In genomic region chr17:7972131-7972785, GRCh38 we compare ENCODE assay signal across 19 cellular contexts. TPM values are rescaled to one million over a fixed set of nuclear protein-coding genes. Genes with fewer than 3 reads are reported as not detected.
DNase-seq lines count a peak whose midpoint lies in the region; ATAC-seq and TF ChIP-seq lines count a peak whose summit lies in the region.
"Had no signal": no experiment of that assay in that cellular context is flagged by ENCODE, and none has a peak within 500 bp of the region (broad histone marks: within the 10 kb centered on the region; RNA-seq: fewer than 3 reads in every experiment).

No MANE protein-coding gene starts in this region.

- ATAC-seq in Right ventricle myocardium superior (ENCODE audit: poor library complexity) (peak; percentile 51), heart left ventricle (no peak), foreskin keratinocyte (no peak), GM18520 (IDR thresholded peaks at IDR 0.05; ENCODE audit: unreplicated experiment) (no peak)
- no peak for ATAC-seq in stimulated activated memory B cell treated with anti-CD40 and anti-IgM and Interleukin-4, amounts not matched to agents 10 μg/mL and 1 μg/mL and 100 μg/mL, for 72 hours

- H3K27ac Mint-ChIP-seq in stimulated activated memory B cell treated with anti-CD40 and anti-IgM and Interleukin-4, amounts not matched to agents 10 μg/mL and 1 μg/mL and 100 μg/mL, for 72 hours: no peak overlapping the region
- H3K27ac Mint-ChIP-seq: immature natural killer cell had no signal

- peaks cover 16% of the 10 kb centered on the region for H3K36me3 Mint-ChIP-seq in stimulated activated memory B cell treated with anti-CD40 and anti-IgM and Interleukin-4, amounts not matched to agents 10 μg/mL and 1 μg/mL and 100 μg/mL, for 72 hours

- CTCF ChIA-PET in SK-N-SH (lab: Yijun Ruan, JAX): interaction anchor here (0.7 to 2.7 kb wide), 9 partner anchors 13 to 108 kb away, joined by 3 to 16 read pairs (median 3); no protein-coding TSS in a partner anchor

- POLR2A ChIA-PET in SK-N-SH (lab: Yijun Ruan, JAX): no interaction called here

- H3K9me2 ChIP-seq in SK-N-SH: no peaks in the 10 kb centered on the region

- H3K79me2 ChIP-seq in SK-N-SH (ENCODE audit: insufficient read depth) (no peaks in the 10 kb centered on the region), smooth muscle cell (ENCODE audit: low read depth) (no peaks in the 10 kb centered on the region)

- intact Hi-C loops in Right ventricle myocardium superior (cut with DNase I): no loop called here
- intact Hi-C loops in heart left ventricle (cut with DNase I): no loop called here
- intact Hi-C loops in lower leg skin (cut with DNase I; ENCODE audit: low total_unique reads): no loop called here

- peaks cover 14% of the 10 kb centered on the region for H3K9me3 Mint-ChIP-seq in stimulated activated memory B cell treated with anti-CD40 and anti-IgM and Interleukin-4, amounts not matched to agents 10 μg/mL and 1 μg/mL and 100 μg/mL, for 72 hours

- H3K4me1 ChIP-seq in heart left ventricle (no peaks in the 10 kb centered on the region), SK-N-SH (ENCODE audit: control insufficient read depth in 1 of 2, insufficient read depth in 2 of 2, low read depth in 1 of 2, low read length in 1 of 2) (no peaks in the 10 kb centered on the region), foreskin keratinocyte (no peaks in the 10 kb centered on the region), smooth muscle cell (ENCODE audit: low read depth) (no peaks in the 10 kb centered on the region)
- H3K4me1 ChIP-seq: adrenal gland, thyroid gland had no signal

- H3K9me3 ChIP-seq in heart left ventricle: peaks cover 0 to 21% (median 11%) of the 10 kb centered on the region in 12 donors
- no peaks in the 10 kb centered on the region; the same call in 1 of the 2 replicates for H3K9me3 ChIP-seq in SK-N-SH
- H3K9me3 ChIP-seq in smooth muscle cell (replicated peaks; ENCODE audit: low read depth): peaks cover 4% of the 10 kb centered on the region
- H3K9me3 ChIP-seq: adrenal gland, thyroid gland had no signal

- peaks cover 47% of the 10 kb centered on the region for H3K27me3 Mint-ChIP-seq in stimulated activated memory B cell treated with anti-CD40 and anti-IgM and Interleukin-4, amounts not matched to agents 10 μg/mL and 1 μg/mL and 100 μg/mL, for 72 hours

- no peaks in the 10 kb centered on the region for H3F3A ChIP-seq in SK-N-SH (replicated peaks; ENCODE audit: insufficient read depth)
- no peaks in the 10 kb centered on the region for H3F3A ChIP-seq in smooth muscle cell (ENCODE audit: low read depth)

- H3K27ac ChIP-seq in heart left ventricle (no peak overlapping the region), SK-N-SH (ENCODE audit: low read depth in 2 of 2, low read length in 1 of 2) (no peak overlapping the region), foreskin keratinocyte (no peak overlapping the region), smooth muscle cell (ENCODE audit: low read depth) (no peak overlapping the region)
- H3K27ac ChIP-seq: adrenal gland, thyroid gland had no signal

- H3K4me3 ChIP-seq in heart left ventricle: no peak overlapping the region
- H3K4me3 ChIP-seq in SK-N-SH (ENCODE audit: low read depth in 2 of 2, low read length in 1 of 2): no peak overlapping the region
- H3K4me3 ChIP-seq in smooth muscle cell: no peak overlapping the region
- no peak overlapping the region for H3K4me3 ChIP-seq in lower leg skin (ENCODE audit: low read depth, poor library complexity, severe bottlenecking)
- H3K4me3 ChIP-seq: adrenal gland, thyroid gland had no signal

- TF ChIP-seq POLR2A in heart left ventricle (IDR thresholded peaks at IDR 0.05) (no peak), lower leg skin (IDR thresholded peaks at IDR 0.05) (no peak)

- DNase-seq in Right ventricle myocardium superior (no peak), heart left ventricle (no peak), SK-N-SH (no peak), foreskin keratinocyte (no peak), smooth muscle cell (lab: John Stamatoyannopoulos, UW; ENCODE audit: unreplicated experiment) (no peak), lower leg skin (ENCODE audit: low spot score in 2 of 2) (no peak)
- DNase-seq: activated CD4-positive, CD25-positive, alpha-beta regulatory T cell treated with anti-CD3 and anti-CD28 coated beads, Interleukin-2, amount 50 U/mL, for 72 hours; activated T-cell treated with anti-CD3 and anti-CD28 coated beads, Interleukin-2, amount 50 U/mL, for 48 hours; adrenal gland; immature natural killer cell; NCI-H1092 treated with DMSO at 0.1 percent for 48 hours; NCI-H345; stimulated activated CD4-positive, alpha-beta T cell treated with anti-CD3 and anti-CD28 coated beads, Interleukin-2, amount 100 ng/mL, for 24 hours; stimulated activated CD8-positive, alpha-beta memory T cell treated with anti-CD3 and anti-CD28 coated beads, Interleukin-4, amount 100 ng/mL, for 48 hours; thyroid gland had no signal

- WGBS in heart left ventricle, 4 donors: 92 to 97% (median 94%) methylated on average over 8 of the region's 8 CpGs
- 91% methylated on average over 8 of the region's 8 CpGs for WGBS in SK-N-SH (ENCODE audit: low lambda C conversion rate)
- WGBS in smooth muscle cell (ENCODE audit: low lambda C conversion rate): 96% methylated on average over 8 of the region's 8 CpGs
- 92 to 96% methylated on average over 8 of the region's 8 CpGs for WGBS in lower leg skin, 2 donors

- no peak for TF ChIP-seq RAD21 in SK-N-SH (IDR thresholded peaks at IDR 0.05; ENCODE audit: low read length)

- no peaks in the 10 kb centered on the region for H3K4me1 Mint-ChIP-seq in stimulated activated memory B cell treated with anti-CD40 and anti-IgM and Interleukin-4, amounts not matched to agents 10 μg/mL and 1 μg/mL and 100 μg/mL, for 72 hours
- H3K4me1 Mint-ChIP-seq: immature natural killer cell had no signal

- H3K27me3 ChIP-seq in heart left ventricle: peaks cover 0 to 17% (median 0%) of the 10 kb centered on the region in 9 donors
- H3K27me3 ChIP-seq in SK-N-SH (ENCODE audit: insufficient read depth): no peaks in the 10 kb centered on the region
- no peaks in the 10 kb centered on the region for H3K27me3 ChIP-seq in foreskin keratinocyte
- peaks cover 8% of the 10 kb centered on the region for H3K27me3 ChIP-seq in smooth muscle cell (ENCODE audit: low read depth)
- H3K27me3 ChIP-seq: adrenal gland, thyroid gland had no signal

- H3K4me2 ChIP-seq in SK-N-SH: no peak overlapping the region
- no peak overlapping the region for H3K4me2 ChIP-seq in smooth muscle cell

- H2AFZ ChIP-seq in SK-N-SH (ENCODE audit: low read depth) (no peak overlapping the region), smooth muscle cell (ENCODE audit: low read depth) (no peak overlapping the region)

- H3K9ac ChIP-seq in SK-N-SH (no peak overlapping the region), smooth muscle cell (ENCODE audit: low read depth) (no peak overlapping the region)

- no peak overlapping the region for H3K4me3 Mint-ChIP-seq in stimulated activated memory B cell treated with anti-CD40 and anti-IgM and Interleukin-4, amounts not matched to agents 10 μg/mL and 1 μg/mL and 100 μg/mL, for 72 hours
- H3K4me3 Mint-ChIP-seq: immature natural killer cell had no signal

- peak in 4 of 12 donors; percentile 6 to 22 (median 12) for TF ChIP-seq CTCF in heart left ventricle (IDR thresholded peaks at IDR 0.05)
- TF ChIP-seq CTCF in SK-N-SH (IDR thresholded peaks at IDR 0.05): peak; percentile 56
- TF ChIP-seq CTCF in foreskin keratinocyte (conservative IDR thresholded peaks at IDR 0.05): peak; percentile 44
- peak; percentile 25 for TF ChIP-seq CTCF in smooth muscle cell (IDR thresholded peaks at IDR 0.05; ENCODE audit: borderline replicate concordance, insufficient read depth, poor library complexity, severe bottlenecking)
- TF ChIP-seq CTCF in lower leg skin (IDR thresholded peaks at IDR 0.05): no peak

- no peak for TF ChIP-seq EP300 in SK-N-SH (IDR thresholded peaks at IDR 0.05; ENCODE audit: borderline replicate concordance in 1 of 2, low read depth in 1 of 2, low read length in 1 of 2)

- no peaks in the 10 kb centered on the region for H4K20me1 ChIP-seq in SK-N-SH (ENCODE audit: insufficient read depth)
- no peaks in the 10 kb centered on the region for H4K20me1 ChIP-seq in smooth muscle cell (ENCODE audit: low read depth)

- no peaks in the 10 kb centered on the region for H3K36me3 ChIP-seq in heart left ventricle
- no peaks in the 10 kb centered on the region for H3K36me3 ChIP-seq in SK-N-SH (replicated peaks in 1 of 2; ENCODE audit: control insufficient read depth in 1 of 2, insufficient read depth in 2 of 2, low read length in 1 of 2)
- H3K36me3 ChIP-seq in smooth muscle cell (ENCODE audit: low read depth): no peaks in the 10 kb centered on the region
- H3K36me3 ChIP-seq: adrenal gland, thyroid gland had no signal

RNA-seq across cellular contexts. Expression of gene GUCY2D, which starts 30.2 kb away (rescaled TPM):
- total RNA-seq in Right ventricle myocardium superior (not detected), heart left ventricle (not detected), foreskin keratinocyte (0.49 TPM in 1 of 2 replicates, not detected in the other), smooth muscle cell (0.09 TPM in 1 of 2 replicates, not detected in the other), lower leg skin (under 1 TPM in 1 of 4 donors, not detected in 3; 0.13 TPM)
- polyA plus RNA-seq in heart left ventricle (under 1 TPM in 1 of 2 donors, not detected in 1; 0.04 TPM), SK-N-SH (2012; rRNA removed) (not detected in 2 replicates), foreskin keratinocyte (0.26 and 0.44 TPM in 2 replicates), smooth muscle cell (0.30 and 0.57 TPM in 2 replicates)
- polyA plus RNA-seq in SK-N-SH (2012; cell fraction: cytosol; rRNA removed): not detected in 2 replicates
- polyA plus RNA-seq in SK-N-SH (2012; cell fraction: nucleus; rRNA removed): 0.01 and 0.07 TPM in 2 replicates
- total RNA-seq: adrenal gland, HT1080, pulmonary artery endothelial cell, thyroid gland had no signal
- polyA plus RNA-seq: adrenal gland, immature natural killer cell had no signal

RNA-seq across cellular contexts. Expression of gene CNTROB, which starts 40.3 kb away (rescaled TPM):
- 8.8 TPM for total RNA-seq in Right ventricle myocardium superior
- 10 to 100 TPM in 4 of 9 donors, 1 to 10 TPM in 5; 7.9 to 19.2 (median 9.7) TPM for total RNA-seq in heart left ventricle
- 10 to 100 TPM; 11.2 to 15.4 TPM for polyA plus RNA-seq in heart left ventricle
- 26.3 and 27.4 TPM in 2 replicates for polyA plus RNA-seq in SK-N-SH (2012; rRNA removed)
- 13.4 and 18.4 TPM in 2 replicates for polyA plus RNA-seq in SK-N-SH (2012; cell fraction: cytosol; rRNA removed)
- polyA plus RNA-seq in SK-N-SH (2012; cell fraction: nucleus; rRNA removed): 98.5 and 103 TPM in 2 replicates
- 29.0 and 31.8 TPM in 2 replicates for total RNA-seq in foreskin keratinocyte
- 28.2 and 29.1 TPM in 2 replicates for polyA plus RNA-seq in foreskin keratinocyte
- total RNA-seq in smooth muscle cell: 11.1 and 23.5 TPM in 2 replicates
- polyA plus RNA-seq in smooth muscle cell: 20.6 and 26.3 TPM in 2 replicates
- total RNA-seq in lower leg skin: 10 to 100 TPM; 23.4 to 43.1 (median 27.0) TPM

RNA-seq across cellular contexts. Expression of gene TRAPPC1, which starts 40.5 kb away (rescaled TPM):
- total RNA-seq in Right ventricle myocardium superior (110 TPM), heart left ventricle (100 to 1,000 TPM in 6 of 9 donors, 10 to 100 TPM in 3; 60.8 to 170 (median 125) TPM), foreskin keratinocyte (117 and 135 TPM in 2 replicates), smooth muscle cell (53.6 and 56.2 TPM in 2 replicates), lower leg skin (10 to 100 TPM; 39.8 to 62.5 (median 52.2) TPM)
- polyA plus RNA-seq in heart left ventricle (100 to 1,000 TPM; 136 to 156 TPM), SK-N-SH (2012; rRNA removed) (390 and 555 TPM in 2 replicates), foreskin keratinocyte (359 and 390 TPM in 2 replicates), smooth muscle cell (364 and 392 TPM in 2 replicates)
- 477 and 538 TPM in 2 replicates for polyA plus RNA-seq in SK-N-SH (2012; cell fraction: cytosol; rRNA removed)
- 138 and 181 TPM in 2 replicates for polyA plus RNA-seq in SK-N-SH (2012; cell fraction: nucleus; rRNA removed)

RNA-seq across cellular contexts. Expression of gene KCNAB3, which starts 42.6 kb away (rescaled TPM):
- total RNA-seq in Right ventricle myocardium superior (0.38 TPM), heart left ventricle (1 to 10 TPM in 2 of 9 donors, under 1 TPM in 5, not detected in 2; 0.19 to 1.7 (median 0.38) TPM), foreskin keratinocyte (0.78 and 1.0 TPM in 2 replicates), smooth muscle cell (4.6 and 8.7 TPM in 2 replicates), lower leg skin (under 1 TPM; 0.10 to 0.49 (median 0.24) TPM)
- polyA plus RNA-seq in heart left ventricle (under 1 TPM; 0.22 to 0.88 TPM), SK-N-SH (2012; rRNA removed) (4.4 and 5.1 TPM in 2 replicates), foreskin keratinocyte (0.81 and 0.83 TPM in 2 replicates), smooth muscle cell (4.4 and 5.3 TPM in 2 replicates)
- polyA plus RNA-seq in SK-N-SH (2012; cell fraction: cytosol; rRNA removed): 0.80 and 1.3 TPM in 2 replicates
- 50.1 and 51.1 TPM in 2 replicates for polyA plus RNA-seq in SK-N-SH (2012; cell fraction: nucleus; rRNA removed)

RNA-seq across cellular contexts. Expression of gene RNF227, which starts 56.2 kb away (rescaled TPM):
- total RNA-seq in Right ventricle myocardium superior (0.78 TPM), heart left ventricle (1 to 10 TPM in 5 of 9 donors, under 1 TPM in 4; 0.51 to 4.9 (median 1.1) TPM), foreskin keratinocyte (1.9 and 2.3 TPM in 2 replicates), smooth muscle cell (3.4 and 5.4 TPM in 2 replicates), lower leg skin (100 to 1,000 TPM; 111 to 202 (median 172) TPM)
- polyA plus RNA-seq in heart left ventricle (under 1 TPM; 0.79 to 0.88 TPM), SK-N-SH (2012; rRNA removed) (7.4 and 9.0 TPM in 2 replicates), foreskin keratinocyte (1.5 TPM in 2 replicates), smooth muscle cell (3.5 and 5.1 TPM in 2 replicates)
- 6.0 and 10.3 TPM in 2 replicates for polyA plus RNA-seq in SK-N-SH (2012; cell fraction: cytosol; rRNA removed)
- 10.3 and 20.5 TPM in 2 replicates for polyA plus RNA-seq in SK-N-SH (2012; cell fraction: nucleus; rRNA removed)

Comparison
In these comparisons a context has a peak if more than half of its experiments do, and no peak if none do; other contexts are left out.
1. CTCF ChIP-seq: peak in SK-N-SH (single experiment), foreskin keratinocyte (single experiment) and smooth muscle cell (single experiment); none in lower leg skin (0 of 3).